ENCODE assay signal across 10 cellular contexts in genomic region chr1:108817016-108817415, GRCh38. TPM values are rescaled to one million over a fixed set of nuclear protein-coding genes. Genes with fewer than 3 reads are reported as not detected.
DNase-seq lines count a peak whose midpoint lies in the region; ATAC-seq and TF ChIP-seq lines count a peak whose summit lies in the region.
"Had no signal": no experiment of that assay in that cellular context is flagged by ENCODE, and none has a peak within 500 bp of the region (broad histone marks: within the 10 kb centered on the region; RNA-seq: fewer than 3 reads in every experiment).

No MANE protein-coding gene starts in this region.

- BruUV-seq in PC-3 (replicated peaks; lab: Mats Ljungman, UMichigan), result no TSS peak

- H3K4me3 ChIP-seq in PC-3 (ENCODE audit: low read length) (no peak overlapping the region), neuronal stem cell (ENCODE audit: low read length in 2 of 2) (peak overlapping the region in 1 of 2 donors; percentile 31)

- H3K4me1 ChIP-seq in PC-3 (ENCODE audit: insufficient read depth, low read length) (peaks cover 38% of the 10 kb centered on the region), neuronal stem cell (ENCODE audit: control insufficient read depth in 2 of 2, insufficient read depth in 1 of 2, low read depth in 1 of 2, low read length in 2 of 2) (peaks cover 9 to 19% of the 10 kb centered on the region in 2 donors)

- H2BK120ac ChIP-seq in neuronal stem cell (ENCODE audit: low read depth, low read length), result no peak overlapping the region

- H2AFZ ChIP-seq in PC-3 (ENCODE audit: low read length) (peak overlapping the region; percentile 41; the same call in 1 of the 2 replicates), neuronal stem cell (ENCODE audit: low read length) (peak overlapping the region; percentile 60)

- H3K9ac ChIP-seq in PC-3 (ENCODE audit: low read length) (no peak overlapping the region), neuronal stem cell (ENCODE audit: low read depth, low read length, poor library complexity) (no peak overlapping the region)

- H3K14ac ChIP-seq in neuronal stem cell (ENCODE audit: low read length), result no peak overlapping the region

- no peak overlapping the region for H3K27ac Mint-ChIP-seq in activated CD8-positive, alpha-beta T cell treated with anti-CD3 and anti-CD28 coated beads, Interleukin-2, amount 10 ng/mL, durations not matched to agents 7 days and 5 days

- H3K27me3 ChIP-seq in PC-3 (ENCODE audit: low read length), result no peaks in the 10 kb centered on the region
- H3K27me3 ChIP-seq in neuronal stem cell (ENCODE audit: control insufficient read depth in 3 of 3, insufficient read depth in 3 of 3, low read depth in 1 of 3, low read length in 3 of 3), result no peaks in the 10 kb centered on the region

- TF ChIP-seq CTCF in PC-3 (conservative IDR thresholded peaks at IDR 0.05; ENCODE audit: low read depth, low read length), result no peak

- H3K27ac ChIP-seq in PC-3 (ENCODE audit: low read length) (no peak overlapping the region), neuronal stem cell (replicated peaks; ENCODE audit: low read length) (peak overlapping the region; percentile 65)
- H3K27ac ChIP-seq: epithelial cell of prostate had no signal

- H3K23ac ChIP-seq in neuronal stem cell (ENCODE audit: low read depth, low read length, poor library complexity), result no peak overlapping the region

- H3K36me3 ChIP-seq in PC-3 (ENCODE audit: low read depth, low read length) (no peaks in the 10 kb centered on the region), neuronal stem cell (replicated peaks in 1 of 2; ENCODE audit: control insufficient read depth in 2 of 2, insufficient read depth in 2 of 2, low read length in 2 of 2) (no peaks in the 10 kb centered on the region)

- intact Hi-C loops in PC-3 (cut with micrococcal nuclease), result no loop called here

- no peaks in the 10 kb centered on the region for H3K9me3 Mint-ChIP-seq in activated CD8-positive, alpha-beta T cell treated with anti-CD3 and anti-CD28 coated beads, Interleukin-2, amount 10 ng/mL, durations not matched to agents 7 days and 5 days (ENCODE audit: insufficient read depth)

- ATAC-seq in PC-3, result no peak
- no peak for ATAC-seq in GM21526 (IDR thresholded peaks at IDR 0.05; ENCODE audit: low FRiP score, unreplicated experiment)
- no peak for ATAC-seq in activated CD8-positive, alpha-beta T cell treated with anti-CD3 and anti-CD28 coated beads, Interleukin-2, amount 10 ng/mL, durations not matched to agents 7 days and 5 days

- no peak overlapping the region for H4K91ac ChIP-seq in neuronal stem cell (ENCODE audit: low read depth, low read length, poor library complexity)

- H4K20me1 ChIP-seq in PC-3 (ENCODE audit: low read length), result no peaks in the 10 kb centered on the region

- H3K4me2 ChIP-seq in PC-3 (ENCODE audit: low read length) (peak overlapping the region; percentile 40; the same call in 1 of the 2 replicates), neuronal stem cell (ENCODE audit: insufficient read depth, low read length, poor library complexity, severe bottlenecking) (no peak overlapping the region)

- H3K4me3 Mint-ChIP-seq in activated CD8-positive, alpha-beta T cell treated with anti-CD3 and anti-CD28 coated beads, Interleukin-2, amount 10 ng/mL, durations not matched to agents 7 days and 5 days, result no peak overlapping the region

- no peak overlapping the region for H3K4ac ChIP-seq in neuronal stem cell (ENCODE audit: low read length)

- H2BK12ac ChIP-seq in neuronal stem cell (ENCODE audit: low read length), result no peak overlapping the region

- H3K9me3 ChIP-seq in PC-3 (ENCODE audit: low read length) (no peaks in the 10 kb centered on the region), neuronal stem cell (replicated peaks in 1 of 2; ENCODE audit: control insufficient read depth in 2 of 2, insufficient read depth in 1 of 2, low read depth in 1 of 2, low read length in 2 of 2) (peaks cover 0 to 5% of the 10 kb centered on the region in 2 donors)

- peaks cover 12% of the 10 kb centered on the region for H3K27me3 Mint-ChIP-seq in activated CD8-positive, alpha-beta T cell treated with anti-CD3 and anti-CD28 coated beads, Interleukin-2, amount 10 ng/mL, durations not matched to agents 7 days and 5 days (ENCODE audit: low read depth)

- no peak overlapping the region for H2BK5ac ChIP-seq in neuronal stem cell (ENCODE audit: low read length)

- no peaks in the 10 kb centered on the region for H3K9me2 ChIP-seq in PC-3 (replicated peaks; ENCODE audit: low read length)

- H4K8ac ChIP-seq in neuronal stem cell (ENCODE audit: low read depth, low read length), result no peak overlapping the region

- H3K36me3 Mint-ChIP-seq in activated CD8-positive, alpha-beta T cell treated with anti-CD3 and anti-CD28 coated beads, Interleukin-2, amount 10 ng/mL, durations not matched to agents 7 days and 5 days (ENCODE audit: low read depth), result no peaks in the 10 kb centered on the region

- peak overlapping the region; percentile 74 for H3K18ac ChIP-seq in neuronal stem cell (ENCODE audit: low read length)

- DNase-seq in CMK (ENCODE audit: low read depth) (peak; percentile 5), PC-3 (no peak), fibroblast of gingiva (ENCODE audit: low read depth) (peak; percentile 58), neuronal stem cell (ENCODE audit: low spot score) (no peak), iPS-NIHi7 (ENCODE audit: extremely low spot score) (no peak)
- no peak for DNase-seq in stimulated activated CD4-positive, alpha-beta T cell treated with anti-CD3 and anti-CD28 coated beads, Interleukin-4, amount 100 ng/mL, for 4 hours
- no peak for DNase-seq in activated CD8-positive, alpha-beta T cell treated with anti-CD3 and anti-CD28 coated beads, Interleukin-2, amount 10 ng/mL, durations not matched to agents 7 days and 5 days
- DNase-seq: NCI-H526 treated with DMSO at 0.1 percent for 48 hours had no signal

- no peak overlapping the region for H2AK5ac ChIP-seq in neuronal stem cell (ENCODE audit: low read depth, low read length)

- no CpG with 5 or more reads among the region's 8 CpGs for WGBS in neuronal stem cell (ENCODE audit: extremely low coverage in 2 of 2, insufficient read length in 2 of 2, insufficient replicate concordance in 1 of 2), 2 donors

- CTCF ChIA-PET in PC-3 (lab: Charles Lee), result interaction anchor here (1.2 kb wide), 1 partner anchor 11 kb away, joined by 5 read pairs; no protein-coding TSS in a partner anchor
- CTCF ChIA-PET in activated CD8-positive, alpha-beta T cell treated with anti-CD3 and anti-CD28 coated beads, Interleukin-2, amount 10 ng/mL, durations not matched to agents 7 days and 5 days (lab: Charles Lee), result interaction anchor here (1.9 kb wide), 1 partner anchor 11 kb away, joined by 13 read pairs; no protein-coding TSS in a partner anchor

- POLR2A ChIA-PET in PC-3 (lab: Charles Lee; ENCODE audit: unreplicated experiment), result no interaction called here
- POLR2A ChIA-PET in activated CD8-positive, alpha-beta T cell treated with anti-CD3 and anti-CD28 coated beads, Interleukin-2, amount 10 ng/mL, durations not matched to agents 7 days and 5 days (lab: Charles Lee), result no interaction called here

- no peaks in the 10 kb centered on the region for H3F3A ChIP-seq in PC-3 (ENCODE audit: low read length, unreplicated experiment)

- no peaks in the 10 kb centered on the region for H3K79me1 ChIP-seq in neuronal stem cell (ENCODE audit: low read depth, low read length)

- no peaks in the 10 kb centered on the region for H3K79me2 ChIP-seq in PC-3 (ENCODE audit: low read length)

- H2BK15ac ChIP-seq in neuronal stem cell (ENCODE audit: low read length), result no peak overlapping the region

- no peaks in the 10 kb centered on the region for H3K4me1 Mint-ChIP-seq in activated CD8-positive, alpha-beta T cell treated with anti-CD3 and anti-CD28 coated beads, Interleukin-2, amount 10 ng/mL, durations not matched to agents 7 days and 5 days (ENCODE audit: low read depth)

RNA-seq across cellular contexts. Expression of gene AKNAD1, which starts 39.9 kb away (rescaled TPM):
- 0.07 and 1.8 TPM in 2 replicates for total RNA-seq in PC-3 (2014; rRNA removed)
- polyA plus RNA-seq in neuronal stem cell (2013, experiment 1 of 2), result 0.04 TPM
- not detected for polyA plus RNA-seq in neuronal stem cell (2013, experiment 2 of 2)
- not detected for total RNA-seq in activated CD8-positive, alpha-beta T cell treated with anti-CD3 and anti-CD28 coated beads, Interleukin-2, amount 10 ng/mL, durations not matched to agents 7 days and 5 days

RNA-seq across cellular contexts. Expression of gene GPSM2, which starts 59.8 kb away (rescaled TPM):
- 48.5 and 56.6 TPM in 2 replicates for total RNA-seq in PC-3 (2014; rRNA removed)
- polyA plus RNA-seq in neuronal stem cell (2013, experiment 1 of 2), result 27.8 TPM
- polyA plus RNA-seq in neuronal stem cell (2013, experiment 2 of 2), result 26.6 TPM
- 10 to 100 TPM; 40.7 to 44.9 TPM for total RNA-seq in activated CD8-positive, alpha-beta T cell treated with anti-CD3 and anti-CD28 coated beads, Interleukin-2, amount 10 ng/mL, durations not matched to agents 7 days and 5 days

Comparison
In these comparisons a context has a peak if more than half of its experiments do, and no peak if none do; other contexts are left out.
1. DNase-seq: peak in CMK (single experiment) and fibroblast of gingiva (single experiment); none in PC-3 (single experiment), neuronal stem cell (single experiment), iPS-NIHi7 (single experiment), stimulated activated CD4-positive, alpha-beta T cell treated with anti-CD3 and anti-CD28 coated beads, Interleukin-4, amount 100 ng/mL, for 4 hours (0 of 2) and activated CD8-positive, alpha-beta T cell treated with anti-CD3 and anti-CD28 coated beads, Interleukin-2, amount 10 ng/mL, durations not matched to agents 7 days and 5 days (single experiment).